In the genomic region with DNA sequence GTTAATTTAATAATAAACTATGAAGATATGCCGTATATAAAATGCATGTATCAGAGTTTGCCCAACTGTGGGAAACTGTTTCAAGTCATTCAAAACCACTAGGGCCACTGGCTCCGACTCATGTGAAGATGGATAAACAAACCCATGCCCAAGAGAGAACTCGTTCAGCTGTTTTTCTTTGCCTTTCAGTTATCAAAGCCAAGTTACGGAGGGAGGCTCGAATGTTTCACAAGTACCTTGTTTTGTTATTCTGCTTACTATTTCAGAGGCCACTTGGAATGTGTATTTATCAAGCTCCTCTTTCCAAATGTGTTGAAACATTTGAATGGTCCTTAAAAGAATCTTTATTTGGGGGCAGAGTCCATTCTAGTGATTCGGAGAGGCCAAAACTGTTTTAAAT, we compare ENCODE assay signal across 16 cellular contexts.
DNase-seq lines count a peak whose midpoint lies in the region; ATAC-seq and TF ChIP-seq lines count a peak whose summit lies in the region.
"Had no signal": no experiment of that assay in that cellular context is flagged by ENCODE, and none has a peak within 500 bp of the region (broad histone marks: within the 10 kb centered on the region; RNA-seq: fewer than 3 reads in every experiment).

No MANE protein-coding gene starts in this region.

- 35% methylated on average over 2 of the region's 6 CpGs; no CpG with 5 or more reads in 1 of the 2 experiments for WGBS in IMR-90 (ENCODE audit: extremely low coverage in 2 of 2, insufficient read length in 1 of 2), 2 experiments
- WGBS in esophagus muscularis mucosa, result 78% methylated on average over 6 of the region's 6 CpGs
- 57 to 69% methylated on average over 6 of the region's 6 CpGs for WGBS in lower leg skin, 2 donors

- H3K79me1 ChIP-seq in IMR-90 (ENCODE audit: low read depth in 1 of 2, low read length in 2 of 2), result peaks cover 0 to 23% of the 10 kb centered on the region in 2 experiments; a peak in 2 of 4 replicates

- H3K4ac ChIP-seq in IMR-90 (ENCODE audit: low read depth, low read length), result no peak overlapping the region

- no peak for TF ChIP-seq POLR2A in IMR-90 (IDR thresholded peaks at IDR 0.05; ENCODE audit: low read depth, low read length)
- no peak for TF ChIP-seq POLR2A in esophagus muscularis mucosa (IDR thresholded peaks at IDR 0.05; ENCODE audit: low read depth)
- no peak for TF ChIP-seq POLR2A in lower leg skin (IDR thresholded peaks at IDR 0.05)

- no peak overlapping the region for H2BK15ac ChIP-seq in IMR-90 (ENCODE audit: low read depth, low read length)

- CTCF ChIA-PET in IMR-90 (lab: Yijun Ruan, JAX), result interaction anchor here (1.0 kb wide), 1 partner anchor 61 kb away, joined by 3 read pairs; no protein-coding TSS in a partner anchor
- CTCF ChIA-PET in HEK293T (lab: Yijun Ruan, JAX), result interaction anchor here (0.7 to 1.1 kb wide), 2 partner anchors 10 to 128 kb away, joined by 3 to 4 read pairs; no protein-coding TSS in a partner anchor

- POLR2A ChIA-PET in IMR-90 (lab: Charles Lee; ENCODE audit: unreplicated experiment) (interaction anchor here (0.6 kb wide), 1 partner anchor 388 kb away, joined by 3 read pairs; no protein-coding TSS in a partner anchor), HEK293T (lab: Yijun Ruan, JAX) (no interaction called here)

- ATAC-seq in IMR-90 (ENCODE audit: low read depth) (peak; percentile 74), GM19351 (IDR thresholded peaks at IDR 0.05; ENCODE audit: unreplicated experiment) (no peak)
- ATAC-seq: activated CD8-positive, alpha-beta T cell treated with anti-CD3 and anti-CD28 coated beads, Interleukin-2, amount 10 ng/mL, durations not matched to agents 7 days and 5 days; SK-N-SH treated with all-trans-retinoic acid at 6 μM for 48 hours; stimulated activated naive CD8-positive, alpha-beta T cell treated with anti-CD3 and anti-CD28 coated beads, Interleukin-15, amount 100 ng/mL, for 72 hours had no signal

- no peak for TF ChIP-seq RAD21 in IMR-90 (IDR thresholded peaks at IDR 0.05; ENCODE audit: low read length)

- no peak overlapping the region for H3K18ac ChIP-seq in IMR-90 (ENCODE audit: low read depth, low read length)

- in situ Hi-C loops in IMR-90 (cut with MboI; ENCODE audit: low sequenced_read_pairs), result loop anchor here (5.0 kb wide), 1 partner anchor 51 kb away; no protein-coding TSS in a partner anchor

- no peak overlapping the region for H3K56ac ChIP-seq in IMR-90 (ENCODE audit: extremely low read depth, insufficient read depth, low read length)

- no peak overlapping the region for H3K14ac ChIP-seq in IMR-90 (replicated peaks; ENCODE audit: low read depth, low read length)

- no peak overlapping the region for H2AFZ ChIP-seq in IMR-90 (replicated peaks; ENCODE audit: low read length, poor library complexity)

- H3K4me1 ChIP-seq in IMR-90 (ENCODE audit: control insufficient read depth, insufficient read depth, low read length) (peaks cover 5% of the 10 kb centered on the region), esophagus muscularis mucosa (peaks cover 0 to 24% (median 16%) of the 10 kb centered on the region in 4 donors)

- no peak overlapping the region; the same call in 1 of the 2 replicates for H3K4me2 ChIP-seq in IMR-90 (ENCODE audit: low read depth, low read length)

- H3K23ac ChIP-seq in IMR-90 (ENCODE audit: low read depth, low read length), result no peak overlapping the region

- no peak overlapping the region for H2BK120ac ChIP-seq in IMR-90 (ENCODE audit: low read depth, low read length)

- H3K27ac ChIP-seq in IMR-90 (ENCODE audit: insufficient read depth, low read length) (no peak overlapping the region), esophagus muscularis mucosa (replicated peaks in 1 of 4) (peak overlapping the region; percentile 36 to 69 (median 50))

- H3K9me3 ChIP-seq in IMR-90 (ENCODE audit: control insufficient read depth, insufficient read depth, low read length) (no peaks in the 10 kb centered on the region), esophagus muscularis mucosa (no peaks in the 10 kb centered on the region)

- no peaks in the 10 kb centered on the region for H4K20me1 ChIP-seq in IMR-90 (ENCODE audit: insufficient read depth, low read length)

- dilution Hi-C loops in IMR-90 (cut with HindIII; ENCODE audit: low sequenced_read_pairs, unreplicated experiment), result no loop called here

- no peak overlapping the region for H4K8ac ChIP-seq in IMR-90 (ENCODE audit: low read depth in 2 of 2, low read length in 2 of 2)

- no peak overlapping the region for H2AK5ac ChIP-seq in IMR-90 (ENCODE audit: low read depth, low read length)

- intact Hi-C loops in IMR-90 (cut with micrococcal nuclease), result loop anchor here (5.0 kb wide), 1 partner anchor 56 kb away; no protein-coding TSS in a partner anchor
- intact Hi-C loops in esophagus muscularis mucosa (cut with DNase I), result no loop called here
- intact Hi-C loops in lower leg skin (cut with DNase I; ENCODE audit: low total_unique reads), result no loop called here

- H3K36me3 ChIP-seq in IMR-90 (ENCODE audit: control insufficient read depth, insufficient read depth, low read length) (peaks cover 42% of the 10 kb centered on the region), esophagus muscularis mucosa (peaks cover 33 to 85% (median 56%) of the 10 kb centered on the region in 4 donors)

- H2AK9ac ChIP-seq in IMR-90 (replicated peaks; ENCODE audit: low read depth, low read length, poor library complexity), result no peak overlapping the region

- no peak for TF ChIP-seq EP300 in esophagus muscularis mucosa (IDR thresholded peaks at IDR 0.05)

- no peak overlapping the region for H2BK5ac ChIP-seq in IMR-90 (ENCODE audit: low read depth, low read length, poor library complexity, severe bottlenecking)

- peaks cover 17% of the 10 kb centered on the region for H3K9me1 ChIP-seq in IMR-90 (ENCODE audit: insufficient read depth, low read length)

- DNase-seq in IMR-90, result peak; percentile 71
- DNase-seq in esophagus muscularis mucosa (ENCODE audit: extremely low spot score), result no peak
- DNase-seq in lower leg skin (ENCODE audit: low spot score in 2 of 2), result peak; percentile 49 to 64
- peak; percentile 83 for DNase-seq in stromal cell of bone marrow (ENCODE audit: low read depth)
- DNase-seq in superior temporal gyrus (ENCODE audit: extremely low spot score), result no peak
- no peak for DNase-seq in HEK293T (ENCODE audit: extremely low spot score)
- no peak for DNase-seq in NCI-H1930 (lab: John Stamatoyannopoulos, UW)
- DNase-seq: activated CD8-positive, alpha-beta T cell treated with anti-CD3 and anti-CD28 coated beads, Interleukin-2, amount 10 ng/mL, durations not matched to agents 7 days and 5 days; activated gamma-delta T cell; DMS 273 treated with DMSO at 0.1 percent for 48 hours; GOT3; NCI-H1417; small intestine; stimulated activated naive CD8-positive, alpha-beta T cell treated with anti-CD3 and anti-CD28 coated beads, Interleukin-15, amount 100 ng/mL, for 72 hours had no signal

- H3K4me3 ChIP-seq in IMR-90 (ENCODE audit: insufficient read depth, low read depth, low read length) (no peak overlapping the region), esophagus muscularis mucosa (no peak overlapping the region), lower leg skin (ENCODE audit: low read depth, poor library complexity, severe bottlenecking) (no peak overlapping the region)

- H3K27me3 ChIP-seq in IMR-90 (ENCODE audit: control insufficient read depth, insufficient read depth, low read length) (no peaks in the 10 kb centered on the region), esophagus muscularis mucosa (no peaks in the 10 kb centered on the region)

- H2BK20ac ChIP-seq in IMR-90 (ENCODE audit: low read depth, low read length), result no peak overlapping the region

- no peak for TF ChIP-seq CTCF in IMR-90 (conservative IDR thresholded peaks at IDR 0.05; ENCODE audit: low read depth, low read length)
- no peak for TF ChIP-seq CTCF in esophagus muscularis mucosa (IDR thresholded peaks at IDR 0.05)
- TF ChIP-seq CTCF in lower leg skin (IDR thresholded peaks at IDR 0.05), result no peak

- no peak overlapping the region for H3K9ac ChIP-seq in IMR-90 (ENCODE audit: low read depth, low read length)

- H4K91ac ChIP-seq in IMR-90 (ENCODE audit: insufficient read depth, low read depth, low read length), result no peak overlapping the region

- no TSS peak for BruUV-seq in IMR-90 (replicated peaks; lab: Mats Ljungman, UMichigan)

- no peak overlapping the region for H4K5ac ChIP-seq in IMR-90 (ENCODE audit: low read depth, low read length)

TF ChIP-seq in IMR-90, 13 proteins besides CTCF, POLR2A, EP300 and RAD21:
- no peak for TF ChIP-seq SMC3 (IDR thresholded peaks at IDR 0.05; ENCODE audit: low read depth, low read length)
- peak; percentile 34; the same call in 1 of the 2 replicates for TF ChIP-seq CEBPB (IDR thresholded peaks at IDR 0.05; ENCODE audit: low read depth, low read length)
TF ChIP-seq in IMR-90: peak in this region for 1.

TF ChIP-seq in HEK293T, 16 proteins besides CTCF, POLR2A, EP300 and RAD21:
- no peak for TF ChIP-seq FOXM1 (IDR thresholded peaks at IDR 0.05; ENCODE audit: borderline replicate concordance)
- no peak for TF ChIP-seq SP1 (IDR thresholded peaks at IDR 0.05)
- no peak for TF ChIP-seq TARDBP (IDR thresholded peaks at IDR 0.05)
- no peak for TF ChIP-seq ARNT (IDR thresholded peaks at IDR 0.05)
- TF ChIP-seq, protein P1, sequence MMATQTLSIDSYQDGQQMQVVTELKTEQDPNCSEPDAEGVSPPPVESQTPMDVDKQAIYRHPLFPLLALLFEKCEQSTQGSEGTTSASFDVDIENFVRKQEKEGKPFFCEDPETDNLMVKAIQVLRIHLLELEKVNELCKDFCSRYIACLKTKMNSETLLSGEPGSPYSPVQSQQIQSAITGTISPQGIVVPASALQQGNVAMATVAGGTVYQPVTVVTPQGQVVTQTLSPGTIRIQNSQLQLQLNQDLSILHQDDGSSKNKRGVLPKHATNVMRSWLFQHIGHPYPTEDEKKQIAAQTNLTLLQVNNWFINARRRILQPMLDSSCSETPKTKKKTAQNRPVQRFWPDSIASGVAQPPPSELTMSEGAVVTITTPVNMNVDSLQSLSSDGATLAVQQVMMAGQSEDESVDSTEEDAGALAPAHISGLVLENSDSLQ (IDR thresholded peaks at IDR 0.05), result no peak
- TF ChIP-seq FOXK2 (IDR thresholded peaks at IDR 0.05), result no peak
- no peak for TF ChIP-seq L3MBTL2 (conservative IDR thresholded peaks at IDR 0.05)
- TF ChIP-seq CTBP1 (IDR thresholded peaks at IDR 0.05; ENCODE audit: borderline replicate concordance), result no peak
- TF ChIP-seq ELF4 (IDR thresholded peaks at IDR 0.05), result no peak
- no peak for TF ChIP-seq LEF1 (IDR thresholded peaks at IDR 0.05; ENCODE audit: borderline replicate concordance)
- TF ChIP-seq FOXA1 (IDR thresholded peaks at IDR 0.05), result no peak
- TF ChIP-seq NFRKB (IDR thresholded peaks at IDR 0.05), result no peak
- no peak for TF ChIP-seq HDGF (IDR thresholded peaks at IDR 0.05; ENCODE audit: borderline replicate concordance)
- TF ChIP-seq SUZ12 (IDR thresholded peaks at IDR 0.05), result no peak
- no peak for TF ChIP-seq BHLHE40 (IDR thresholded peaks at IDR 0.05; ENCODE audit: borderline replicate concordance)
- no peak for TF ChIP-seq ZNF384 (IDR thresholded peaks at IDR 0.05)

Comparison
In these comparisons a context has a peak if more than half of its experiments do, and no peak if none do; other contexts are left out.
1. DNase-seq: peak in IMR-90 (single experiment), lower leg skin (2 of 2) and stromal cell of bone marrow (single experiment); none in esophagus muscularis mucosa (single experiment), superior temporal gyrus (single experiment), HEK293T (single experiment) and NCI-H1930 (0 of 2).